Comparison of ENCODE assay signal across 7 cellular contexts in the genomic region with DNA sequence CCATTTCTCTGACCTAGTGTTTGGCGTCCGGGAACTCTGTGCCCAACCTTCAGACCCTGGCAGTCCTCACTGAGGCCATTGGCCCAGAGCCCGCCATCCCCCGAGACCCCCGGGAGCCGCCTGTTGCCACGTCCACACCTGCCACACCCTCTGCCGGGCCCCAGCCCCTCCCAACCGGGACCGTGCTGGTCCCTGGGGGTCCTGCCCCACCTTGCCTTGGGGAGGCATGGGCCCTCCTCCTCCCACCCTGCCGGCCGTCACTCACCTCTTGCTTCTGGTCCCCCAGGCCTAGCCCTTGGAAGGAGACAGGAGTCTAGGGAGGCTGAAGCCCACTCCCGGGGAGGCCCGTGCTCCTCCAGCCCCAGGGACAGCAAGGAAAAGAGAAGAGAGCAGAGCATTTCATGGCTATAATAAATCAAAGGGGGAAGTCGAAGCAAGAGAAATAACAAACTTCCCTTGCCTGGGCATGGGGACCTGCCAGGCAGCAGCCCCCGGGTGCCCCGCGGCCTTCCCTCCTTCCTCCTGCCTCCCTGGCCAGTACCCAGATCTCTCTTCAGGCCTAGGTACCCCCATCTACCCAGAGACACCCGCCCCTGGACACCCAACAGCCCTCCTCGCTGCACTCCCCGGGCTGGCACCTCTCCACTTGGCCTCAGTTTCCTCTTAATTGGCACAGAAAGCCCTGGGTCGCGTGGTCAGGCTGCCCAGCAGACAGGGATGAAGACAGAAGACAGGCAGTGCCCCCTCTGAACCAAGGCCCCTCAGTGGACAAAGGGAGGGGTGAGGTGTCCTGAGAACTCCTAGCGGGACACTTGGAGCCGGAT. TPM values are rescaled to one million over a fixed set of nuclear protein-coding genes. Genes with fewer than 3 reads are reported as not detected.
DNase-seq lines count a peak whose midpoint lies in the region; ATAC-seq and TF ChIP-seq lines count a peak whose summit lies in the region.
"Had no signal": no experiment of that assay in that cellular context is flagged by ENCODE, and none has a peak within 500 bp of the region (broad histone marks: within the 10 kb centered on the region; RNA-seq: fewer than 3 reads in every experiment).

No MANE protein-coding gene starts in this region.

- H4K20me1 ChIP-seq in SU-DHL-6 (ENCODE audit: low read depth, low read length) = no peaks in the 10 kb centered on the region

- H3K4me2 ChIP-seq in SU-DHL-6 (ENCODE audit: low read depth, low read length, poor library complexity, severe bottlenecking) = peak overlapping the region; percentile 47
- no peak overlapping the region for H3K4me2 ChIP-seq in mesenchymal stem cell (ENCODE audit: low read length, poor library complexity, severe bottlenecking)

- no peak overlapping the region for H2BK120ac ChIP-seq in mesenchymal stem cell (ENCODE audit: low read depth, low read length)

- H3K18ac ChIP-seq in mesenchymal stem cell (ENCODE audit: low read depth in 1 of 2, low read length in 2 of 2) = peak overlapping the region in 1 of 2 experiments; percentile 71

- H3K79me2 ChIP-seq in SU-DHL-6 (ENCODE audit: insufficient read depth, low read length) = no peaks in the 10 kb centered on the region

- H3K27me3 ChIP-seq in SU-DHL-6 (ENCODE audit: low read length) = no peaks in the 10 kb centered on the region
- no peaks in the 10 kb centered on the region for H3K27me3 ChIP-seq in mesenchymal stem cell (ENCODE audit: control insufficient read depth in 1 of 2, insufficient read depth in 1 of 2, low read length in 2 of 2)

- peaks cover 66% of the 10 kb centered on the region for H3K4me1 Mint-ChIP-seq in CD14-positive monocyte

- no peak for TF ChIP-seq CTCF in CD14-positive monocyte (IDR thresholded peaks at IDR 0.05)
- no peak for TF ChIP-seq CTCF in SU-DHL-6 (IDR thresholded peaks at IDR 0.05; ENCODE audit: insufficient read depth, low read length, poor library complexity, severe bottlenecking)

- no peak overlapping the region for H2BK5ac ChIP-seq in mesenchymal stem cell (ENCODE audit: low read depth, low read length, poor library complexity, severe bottlenecking)

- H3K36me3 Mint-ChIP-seq in CD14-positive monocyte = peaks cover 6 to 32% of the 10 kb centered on the region in 2 donors

- 96% methylated on average over 24 of the region's 25 CpGs for WGBS in mesenchymal stem cell

- H3K23ac ChIP-seq in mesenchymal stem cell (ENCODE audit: low read length in 2 of 2) = no peak overlapping the region

- no peaks in the 10 kb centered on the region for H3K79me1 ChIP-seq in mesenchymal stem cell (replicated peaks; ENCODE audit: low read length, poor library complexity, severe bottlenecking)

- H3K9me2 ChIP-seq in SU-DHL-6 (replicated peaks; ENCODE audit: insufficient read depth, low read length) = no peaks in the 10 kb centered on the region

- no peaks in the 10 kb centered on the region for H3K27me3 Mint-ChIP-seq in CD14-positive monocyte (ENCODE audit: low read depth in 3 of 3)

- ATAC-seq in GM21367 (IDR thresholded peaks at IDR 0.05; ENCODE audit: unreplicated experiment) (no peak), GM18858 (IDR thresholded peaks at IDR 0.05; ENCODE audit: unreplicated experiment) (no peak), SK-N-SH treated with all-trans-retinoic acid at 6 μM for 48 hours (no peak)

- H3K4me1 ChIP-seq in mesenchymal stem cell (ENCODE audit: control insufficient read depth, insufficient read depth, low read depth, low read length) = peaks cover 48% of the 10 kb centered on the region

- H2BK12ac ChIP-seq in mesenchymal stem cell (ENCODE audit: low read length in 2 of 2) = peak overlapping the region in 1 of 2 experiments; percentile 72

- H2BK15ac ChIP-seq in mesenchymal stem cell (ENCODE audit: low read depth, poor library complexity, severe bottlenecking) = peak overlapping the region; percentile 60

- DNase-seq in CD14-positive monocyte (ENCODE audit: low spot score) (peak; percentile 51), mesenchymal stem cell (no peak)
- DNase-seq: NCI-H69 had no signal

- no peaks in the 10 kb centered on the region for H3K9me3 ChIP-seq in SU-DHL-6 (ENCODE audit: insufficient read depth, low read length)
- no peaks in the 10 kb centered on the region for H3K9me3 ChIP-seq in mesenchymal stem cell (ENCODE audit: control insufficient read depth, low read length)

- peaks cover 13% of the 10 kb centered on the region for H3F3A ChIP-seq in SU-DHL-6 (ENCODE audit: insufficient read depth)

- H3K9ac ChIP-seq in SU-DHL-6 (ENCODE audit: low read length) = peak overlapping the region; percentile 59
- H3K9ac ChIP-seq in mesenchymal stem cell (ENCODE audit: low read length) = no peak overlapping the region

- H4K91ac ChIP-seq in mesenchymal stem cell (ENCODE audit: low read length) = peak overlapping the region; percentile 2

- H2AFZ ChIP-seq in SU-DHL-6 (ENCODE audit: low read depth, low read length, severe bottlenecking) (peak overlapping the region; percentile 60), mesenchymal stem cell (ENCODE audit: low read depth, low read length) (no peak overlapping the region)

- no peak overlapping the region for H3K4me3 ChIP-seq in SU-DHL-6 (ENCODE audit: insufficient read depth, low read length, poor library complexity, severe bottlenecking)
- H3K4me3 ChIP-seq in mesenchymal stem cell (ENCODE audit: insufficient read depth in 1 of 2, low read depth in 1 of 2, low read length in 2 of 2) = no peak overlapping the region

- H3K9me3 Mint-ChIP-seq in CD14-positive monocyte = peaks cover 0 to 2% (median 0%) of the 10 kb centered on the region in 7 donors

- H3K27ac ChIP-seq in SU-DHL-6 (ENCODE audit: low read depth, low read length) (peak overlapping the region; percentile 64), mesenchymal stem cell (ENCODE audit: low read length, poor library complexity, severe bottlenecking) (no peak overlapping the region)

- peak overlapping the region; percentile 88 for H4K8ac ChIP-seq in mesenchymal stem cell (ENCODE audit: low read length)

- H2AK5ac ChIP-seq in mesenchymal stem cell (ENCODE audit: low read length, severe bottlenecking) = no peak overlapping the region

- H3K14ac ChIP-seq in mesenchymal stem cell (ENCODE audit: low read length in 2 of 2) = no peak overlapping the region

- intact Hi-C loops in CD14-positive monocyte (cut with micrococcal nuclease) = no loop called here

- peak overlapping the region; percentile 80 to 94 for H3K4me3 Mint-ChIP-seq in CD14-positive monocyte

- no peak overlapping the region for H3K4ac ChIP-seq in mesenchymal stem cell (ENCODE audit: low read depth in 1 of 2, low read length in 2 of 2)

- peak overlapping the region; percentile 99 to 100 (median 100) for H3K27ac Mint-ChIP-seq in CD14-positive monocyte

- H3K36me3 ChIP-seq in SU-DHL-6 (ENCODE audit: low read length) = no peaks in the 10 kb centered on the region
- H3K36me3 ChIP-seq in mesenchymal stem cell (ENCODE audit: control insufficient read depth in 1 of 2, insufficient read depth in 2 of 2, low read depth in 1 of 2, low read length in 2 of 2) = no peaks in the 10 kb centered on the region

TF ChIP-seq in SK-N-SH treated with all-trans-retinoic acid at 6 μM for 48 hours, 23 proteins besides CTCF, POLR2A, EP300 and RAD21 (continues in another document):
- TF ChIP-seq GLIS3 (CRISPR knock-in tag; IDR thresholded peaks at IDR 0.05) (no peak), CSDC2 (CRISPR knock-in tag; IDR thresholded peaks at IDR 0.05) (no peak), ZFP3 (CRISPR knock-in tag; IDR thresholded peaks at IDR 0.05) (no peak), ISL1 (CRISPR knock-in tag; IDR thresholded peaks at IDR 0.05) (no peak), ARNTL (CRISPR knock-in tag; IDR thresholded peaks at IDR 0.05; ENCODE audit: borderline replicate concordance, low read depth) (no peak), OSR1 (CRISPR knock-in tag; IDR thresholded peaks at IDR 0.05) (no peak), ZNF8 (CRISPR knock-in tag; IDR thresholded peaks at IDR 0.05) (no peak), PPARA (CRISPR knock-in tag; IDR thresholded peaks at IDR 0.05; ENCODE audit: borderline replicate concordance) (no peak), ZNF565 (CRISPR knock-in tag; conservative IDR thresholded peaks at IDR 0.05; ENCODE audit: low read depth) (no peak)
- TF ChIP-seq, protein P1, sequence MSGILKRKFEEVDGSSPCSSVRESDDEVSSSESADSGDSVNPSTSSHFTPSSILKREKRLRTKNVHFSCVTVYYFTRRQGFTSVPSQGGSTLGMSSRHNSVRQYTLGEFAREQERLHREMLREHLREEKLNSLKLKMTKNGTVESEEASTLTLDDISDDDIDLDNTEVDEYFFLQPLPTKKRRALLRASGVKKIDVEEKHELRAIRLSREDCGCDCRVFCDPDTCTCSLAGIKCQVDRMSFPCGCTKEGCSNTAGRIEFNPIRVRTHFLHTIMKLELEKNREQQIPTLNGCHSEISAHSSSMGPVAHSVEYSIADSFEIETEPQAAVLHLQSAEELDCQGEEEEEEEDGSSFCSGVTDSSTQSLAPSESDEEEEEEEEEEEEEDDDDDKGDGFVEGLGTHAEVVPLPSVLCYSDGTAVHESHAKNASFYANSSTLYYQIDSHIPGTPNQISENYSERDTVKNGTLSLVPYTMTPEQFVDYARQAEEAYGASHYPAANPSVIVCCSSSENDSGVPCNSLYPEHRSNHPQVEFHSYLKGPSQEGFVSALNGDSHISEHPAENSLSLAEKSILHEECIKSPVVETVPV (CRISPR knock-in tag; IDR thresholded peaks at IDR 0.05) = no peak

RNA-seq across cellular contexts. Expression of a gene that starts 13.0 kb away (rescaled TPM):
- 1 to 10 TPM; 4.8 to 5.9 TPM for polyA plus RNA-seq in CD14-positive monocyte
- polyA plus RNA-seq in mesenchymal stem cell (2013, experiment 1 of 2) = 89.2 TPM
- polyA plus RNA-seq in mesenchymal stem cell (2013, experiment 2 of 2) = 88.7 TPM

RNA-seq across cellular contexts. Expression of a gene that starts 17.1 kb away (rescaled TPM):
- polyA plus RNA-seq in CD14-positive monocyte = 100 to 1,000 TPM; 156 to 223 TPM
- not detected for polyA plus RNA-seq in mesenchymal stem cell (2013, experiment 1 of 2)
- not detected for polyA plus RNA-seq in mesenchymal stem cell (2013, experiment 2 of 2)

RNA-seq across cellular contexts. Expression of a gene that starts 30.8 kb away (rescaled TPM):
- 10 to 100 TPM; 89.5 to 97.4 TPM for polyA plus RNA-seq in CD14-positive monocyte
- polyA plus RNA-seq in mesenchymal stem cell (2013, experiment 1 of 2) = 95.6 TPM
- 95.8 TPM for polyA plus RNA-seq in mesenchymal stem cell (2013, experiment 2 of 2)

RNA-seq across cellular contexts. Expression of a gene that starts 42.9 kb away (rescaled TPM):
- under 1 TPM in 1 of 2 donors, not detected in 1; 0.03 TPM for polyA plus RNA-seq in CD14-positive monocyte
- not detected for polyA plus RNA-seq in mesenchymal stem cell (2013, experiment 1 of 2)
- polyA plus RNA-seq in mesenchymal stem cell (2013, experiment 2 of 2) = not detected

RNA-seq across cellular contexts. Expression of a gene that starts 53.5 kb away (rescaled TPM):
- polyA plus RNA-seq in CD14-positive monocyte = not detected
- polyA plus RNA-seq in mesenchymal stem cell (2013, experiment 1 of 2) = 0.32 TPM
- 0.16 TPM for polyA plus RNA-seq in mesenchymal stem cell (2013, experiment 2 of 2)
